ENCODE assay signal across 32 cellular contexts in genomic region chr11:70549796-70550195, GRCh38.
"Had no signal": no experiment of that assay in that cellular context is flagged by ENCODE, and none has a peak within 500 bp of the region (broad histone marks: within the 10 kb centered on the region; RNA-seq: fewer than 3 reads in every experiment).

No MANE protein-coding gene starts in this region.

- H3K27me3 ChIP-seq: adrenal gland, ascending aorta, cardiac muscle cell had no signal

- H3K9me3 ChIP-seq: adrenal gland, ascending aorta had no signal

- FAIRE-seq: bronchial epithelial cell, TTC549 had no signal

- H3K4me3 ChIP-seq: adrenal gland, ascending aorta, cardiac muscle cell had no signal

- DNase-seq: activated B cell treated with CpG ODN at 0.5 μM for 24 hours; activated CD4-positive, alpha-beta memory T cell treated with anti-CD3 and anti-CD28 coated beads for 36 hours; activated CD4-positive, alpha-beta T cell treated with anti-CD3 and anti-CD28 coated beads for 4 hours; activated CD4-positive, alpha-beta T cell treated with anti-CD3 and anti-CD28 coated beads, Interleukin-2, amount 10 ng/mL, durations not matched to agents 24 days and 14 days; activated CD4-positive, alpha-beta T cell treated with anti-CD3 and anti-CD28 coated beads, Interleukin-2, amount 50 U/mL, for 1 hour; activated CD4-positive, alpha-beta T cell treated with anti-CD3 and anti-CD28 coated beads, Interleukin-2, amount 50 U/mL, for 4 hours; activated CD4-positive, CD25-positive, alpha-beta regulatory T cell treated with anti-CD3 and anti-CD28 coated beads, Interleukin-2, amount 50 U/mL, for 72 hours; activated CD8-positive, alpha-beta memory T cell treated with anti-CD3 and anti-CD28 coated beads, Interleukin-2, amount 50 U/mL, for 4 hours; activated CD8-positive, alpha-beta T cell treated with anti-CD3 and anti-CD28 coated beads for 36 hours; activated effector memory CD4-positive, alpha-beta T cell treated with anti-CD3 and anti-CD28 coated beads, Interleukin-2, amount 50 U/mL, for 16 hours; activated gamma-delta T cell treated with Interleukin-2 at 50 U/mL for 16 hours; activated naive CD4-positive, alpha-beta T cell; activated naive CD4-positive, alpha-beta T cell treated with anti-CD3 and anti-CD28 coated beads for 36 hours; activated naive CD4-positive, alpha-beta T cell treated with anti-CD3 and anti-CD28 coated beads, Interleukin-2, amount 50 U/mL, for 16 hours; activated naive CD8-positive, alpha-beta T cell treated with anti-CD3 and anti-CD28 coated beads for 36 hours; activated T-cell treated with anti-CD3 and anti-CD28 coated beads for 4 hours; activated T-cell treated with anti-CD3 and anti-CD28 coated beads, Interleukin-2, amount 50 U/mL, for 1 hour; activated T-cell treated with anti-CD3 and anti-CD28 coated beads, Interleukin-2, amount 50 U/mL, for 4 hours; activated T-cell treated with anti-CD3 and anti-CD28 coated beads, Interleukin-2, amount 50 U/mL, for 72 hours; adrenal gland; amygdala; anterior cingulate cortex; caudate nucleus; T-helper 1 cell; T-helper 2 cell; T-helper 9 cell had no signal

- ATAC-seq: activated CD8-positive, alpha-beta T cell treated with anti-CD3 and anti-CD28 coated beads for 36 hours; activated naive CD4-positive, alpha-beta T cell treated with anti-CD3 and anti-CD28 coated beads, Interleukin-2, amount 50 U/mL, for 72 hours; activated T-cell treated with anti-CD3 and anti-CD28 coated beads, Interleukin-2, amount 50 U/mL, for 4 hours; activated T-cell treated with anti-CD3 and anti-CD28 coated beads, Interleukin-2, amount 50 U/mL, for 72 hours; activated T-helper 17 cell treated with anti-CD3 and anti-CD28 coated beads, Interleukin-2, amount 50 U/mL, for 72 hours had no signal

- H3K36me3 ChIP-seq: adrenal gland, ascending aorta, cardiac muscle cell had no signal

- H3K4me1 ChIP-seq: adrenal gland, ascending aorta had no signal

- H3K27ac ChIP-seq: adrenal gland, ascending aorta, cardiac muscle cell had no signal
